1 cellular context compared by ENCODE assay signal in the genomic region with DNA sequence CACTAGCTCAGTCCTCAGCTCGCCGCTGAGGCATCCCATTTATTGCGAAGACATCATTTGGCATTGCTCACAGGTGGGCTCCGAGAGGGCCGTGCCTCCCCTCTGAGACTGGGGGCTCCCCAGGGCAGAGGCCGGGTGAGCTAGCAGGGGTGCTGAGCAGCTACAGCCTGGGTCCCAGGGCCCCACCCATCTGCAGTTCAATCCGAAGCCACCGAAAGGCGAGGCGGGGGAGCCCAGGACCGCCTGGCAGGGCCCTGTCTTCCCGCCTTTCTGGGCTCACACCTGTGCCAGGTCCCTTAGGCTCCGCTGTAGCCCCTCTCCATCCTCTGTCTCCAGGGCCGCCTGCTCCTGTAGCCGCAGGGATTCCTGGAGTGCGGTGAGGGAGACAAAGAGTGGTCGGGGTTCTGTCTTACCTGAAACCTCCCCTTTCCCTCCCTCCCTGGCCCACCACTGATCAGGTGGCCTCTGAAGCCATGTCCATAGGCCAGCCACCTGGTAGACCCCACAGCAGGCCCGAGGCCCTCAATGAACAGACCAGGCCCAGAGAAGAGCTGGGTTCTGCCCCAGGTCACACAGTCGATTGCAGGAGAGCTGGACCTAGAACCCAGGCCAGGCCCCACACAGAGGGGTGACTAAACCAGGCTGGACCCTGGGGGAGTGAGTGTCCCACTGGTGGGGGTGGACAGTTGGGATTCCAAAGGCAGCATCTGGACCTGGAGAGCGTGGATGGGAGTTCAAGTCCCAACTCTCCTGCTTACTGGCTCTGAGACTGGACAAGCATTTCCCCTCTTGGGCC.
A peak's percentile ranks its signal among the peaks of the same experiment; 100 is the strongest.
TF ChIP-seq lines count a peak whose summit lies in the region.

No MANE protein-coding gene starts in this region.

TF ChIP-seq in K562, 482 proteins besides CTCF, POLR2A, EP300 and RAD21 (continued from another document and continues in another):
- TF ChIP-seq, protein P1, sequence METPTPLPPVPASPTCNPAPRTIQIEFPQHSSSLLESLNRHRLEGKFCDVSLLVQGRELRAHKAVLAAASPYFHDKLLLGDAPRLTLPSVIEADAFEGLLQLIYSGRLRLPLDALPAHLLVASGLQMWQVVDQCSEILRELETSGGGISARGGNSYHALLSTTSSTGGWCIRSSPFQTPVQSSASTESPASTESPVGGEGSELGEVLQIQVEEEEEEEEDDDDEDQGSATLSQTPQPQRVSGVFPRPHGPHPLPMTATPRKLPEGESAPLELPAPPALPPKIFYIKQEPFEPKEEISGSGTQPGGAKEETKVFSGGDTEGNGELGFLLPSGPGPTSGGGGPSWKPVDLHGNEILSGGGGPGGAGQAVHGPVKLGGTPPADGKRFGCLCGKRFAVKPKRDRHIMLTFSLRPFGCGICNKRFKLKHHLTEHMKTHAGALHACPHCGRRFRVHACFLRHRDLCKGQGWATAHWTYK (CRISPR knock-in tag; IDR thresholded peaks at IDR 0.05) = 0 out of 2 replicates have a peak, but pooled peaks have one; percentile 48
- TF ChIP-seq, protein P2, sequence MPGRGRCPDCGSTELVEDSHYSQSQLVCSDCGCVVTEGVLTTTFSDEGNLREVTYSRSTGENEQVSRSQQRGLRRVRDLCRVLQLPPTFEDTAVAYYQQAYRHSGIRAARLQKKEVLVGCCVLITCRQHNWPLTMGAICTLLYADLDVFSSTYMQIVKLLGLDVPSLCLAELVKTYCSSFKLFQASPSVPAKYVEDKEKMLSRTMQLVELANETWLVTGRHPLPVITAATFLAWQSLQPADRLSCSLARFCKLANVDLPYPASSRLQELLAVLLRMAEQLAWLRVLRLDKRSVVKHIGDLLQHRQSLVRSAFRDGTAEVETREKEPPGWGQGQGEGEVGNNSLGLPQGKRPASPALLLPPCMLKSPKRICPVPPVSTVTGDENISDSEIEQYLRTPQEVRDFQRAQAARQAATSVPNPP (IDR thresholded peaks at IDR 0.05; ENCODE audit: borderline replicate concordance, insufficient read depth, insufficient read length) = no peak
- TF ChIP-seq FOS (IDR thresholded peaks at IDR 0.05; ENCODE audit: extremely low read depth, insufficient read length) = no peak
- TF ChIP-seq NCOA1 (IDR thresholded peaks at IDR 0.05; ENCODE audit: low read depth) = no peak
- TF ChIP-seq SRF (CRISPR knock-in tag; IDR thresholded peaks at IDR 0.05) = peak in 1 of 2 experiments; percentile 11; a peak in 1 of 4 replicates
- no peak for TF ChIP-seq ELF2 (CRISPR knock-in tag; IDR thresholded peaks at IDR 0.05)
- TF ChIP-seq ZNF3 (CRISPR knock-in tag; IDR thresholded peaks at IDR 0.05) = no peak
- TF ChIP-seq HDAC6 (IDR thresholded peaks at IDR 0.05; ENCODE audit: low read depth, low read length) = no peak
- TF ChIP-seq, protein P3, sequence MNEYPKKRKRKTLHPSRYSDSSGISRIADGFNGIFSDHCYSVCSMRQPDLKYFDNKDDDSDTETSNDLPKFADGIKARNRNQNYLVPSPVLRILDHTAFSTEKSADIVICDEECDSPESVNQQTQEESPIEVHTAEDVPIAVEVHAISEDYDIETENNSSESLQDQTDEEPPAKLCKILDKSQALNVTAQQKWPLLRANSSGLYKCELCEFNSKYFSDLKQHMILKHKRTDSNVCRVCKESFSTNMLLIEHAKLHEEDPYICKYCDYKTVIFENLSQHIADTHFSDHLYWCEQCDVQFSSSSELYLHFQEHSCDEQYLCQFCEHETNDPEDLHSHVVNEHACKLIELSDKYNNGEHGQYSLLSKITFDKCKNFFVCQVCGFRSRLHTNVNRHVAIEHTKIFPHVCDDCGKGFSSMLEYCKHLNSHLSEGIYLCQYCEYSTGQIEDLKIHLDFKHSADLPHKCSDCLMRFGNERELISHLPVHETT (CRISPR knock-in tag; conservative IDR thresholded peaks at IDR 0.05 in 1 of 2, IDR thresholded peaks at IDR 0.05 in 1 of 2) = peak in 1 of 2 experiments; percentile 88; a peak in 1 of 4 replicates
- peak; percentile 34; the same call in 1 of the 2 replicates for TF ChIP-seq ZNF436 (CRISPR knock-in tag; IDR thresholded peaks at IDR 0.05)
- TF ChIP-seq, protein P4, sequence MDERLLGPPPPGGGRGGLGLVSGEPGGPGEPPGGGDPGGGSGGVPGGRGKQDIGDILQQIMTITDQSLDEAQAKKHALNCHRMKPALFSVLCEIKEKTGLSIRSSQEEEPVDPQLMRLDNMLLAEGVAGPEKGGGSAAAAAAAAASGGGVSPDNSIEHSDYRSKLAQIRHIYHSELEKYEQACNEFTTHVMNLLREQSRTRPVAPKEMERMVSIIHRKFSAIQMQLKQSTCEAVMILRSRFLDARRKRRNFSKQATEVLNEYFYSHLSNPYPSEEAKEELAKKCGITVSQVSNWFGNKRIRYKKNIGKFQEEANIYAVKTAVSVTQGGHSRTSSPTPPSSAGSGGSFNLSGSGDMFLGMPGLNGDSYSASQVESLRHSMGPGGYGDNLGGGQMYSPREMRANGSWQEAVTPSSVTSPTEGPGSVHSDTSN (CRISPR knock-in tag; IDR thresholded peaks at IDR 0.05; ENCODE audit: low read depth) = 0 out of 2 replicates have a peak, but pooled peaks have one; percentile 26
- TF ChIP-seq, protein P4 (tag; conservative IDR thresholded peaks at IDR 0.05; ENCODE audit: low read depth) = no peak
- TF ChIP-seq ZNF175 (CRISPR knock-in tag; IDR thresholded peaks at IDR 0.05; ENCODE audit: low read depth) = no peak
- no peak for TF ChIP-seq MAFK (IDR thresholded peaks at IDR 0.05; ENCODE audit: low read length)
- no peak for TF ChIP-seq RBM15 (IDR thresholded peaks at IDR 0.05; ENCODE audit: insufficient read depth, low read length)
- TF ChIP-seq ZNF695 (CRISPR knock-in tag; IDR thresholded peaks at IDR 0.05) = no peak
- 0 out of 2 replicates have a peak, but pooled peaks have one; percentile 20 for TF ChIP-seq ZNF143 (CRISPR knock-in tag; IDR thresholded peaks at IDR 0.05)
- TF ChIP-seq HNRNPK (IDR thresholded peaks at IDR 0.05; ENCODE audit: low read depth, low read length, poor library complexity, severe bottlenecking) = no peak
- peak; percentile 83; the same call in 1 of the 2 replicates for TF ChIP-seq ZNF57 (CRISPR knock-in tag; IDR thresholded peaks at IDR 0.05)
- TF ChIP-seq MECOM (CRISPR knock-in tag; IDR thresholded peaks at IDR 0.05) = no peak
- no peak for TF ChIP-seq ZNF133 (CRISPR knock-in tag; IDR thresholded peaks at IDR 0.05)
- TF ChIP-seq NFATC3 (IDR thresholded peaks at IDR 0.05) = no peak
- TF ChIP-seq JUNB (CRISPR knock-in tag; conservative IDR thresholded peaks at IDR 0.05) = 0 out of 2 replicates have a peak, but pooled peaks have one; percentile 38
- no peak for TF ChIP-seq POLR2H (tag; IDR thresholded peaks at IDR 0.05; ENCODE audit: low read depth)
- no peak for TF ChIP-seq KAT8 (IDR thresholded peaks at IDR 0.05; ENCODE audit: low read depth)
- TF ChIP-seq, protein P5, sequence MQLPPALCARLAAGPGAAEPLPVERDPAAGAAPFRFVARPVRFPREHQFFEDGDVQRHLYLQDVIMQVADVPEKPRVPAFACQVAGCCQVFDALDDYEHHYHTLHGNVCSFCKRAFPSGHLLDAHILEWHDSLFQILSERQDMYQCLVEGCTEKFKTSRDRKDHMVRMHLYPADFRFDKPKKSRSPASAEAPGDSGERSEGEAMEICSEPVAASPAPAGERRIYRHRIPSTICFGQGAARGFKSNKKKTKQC (CRISPR knock-in tag; IDR thresholded peaks at IDR 0.05) = peak; percentile 23; the same call in 1 of the 2 replicates
- TF ChIP-seq, protein P6, sequence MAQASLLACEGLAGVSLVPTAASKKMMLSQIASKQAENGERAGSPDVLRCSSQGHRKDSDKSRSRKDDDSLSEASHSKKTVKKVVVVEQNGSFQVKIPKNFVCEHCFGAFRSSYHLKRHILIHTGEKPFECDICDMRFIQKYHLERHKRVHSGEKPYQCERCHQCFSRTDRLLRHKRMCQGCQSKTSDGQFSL (CRISPR knock-in tag; IDR thresholded peaks at IDR 0.05) = 0 out of 2 replicates have a peak, but pooled peaks have one; percentile 15
- TF ChIP-seq, protein P6 (tag; IDR thresholded peaks at IDR 0.05) = no peak
- TF ChIP-seq, protein P7, sequence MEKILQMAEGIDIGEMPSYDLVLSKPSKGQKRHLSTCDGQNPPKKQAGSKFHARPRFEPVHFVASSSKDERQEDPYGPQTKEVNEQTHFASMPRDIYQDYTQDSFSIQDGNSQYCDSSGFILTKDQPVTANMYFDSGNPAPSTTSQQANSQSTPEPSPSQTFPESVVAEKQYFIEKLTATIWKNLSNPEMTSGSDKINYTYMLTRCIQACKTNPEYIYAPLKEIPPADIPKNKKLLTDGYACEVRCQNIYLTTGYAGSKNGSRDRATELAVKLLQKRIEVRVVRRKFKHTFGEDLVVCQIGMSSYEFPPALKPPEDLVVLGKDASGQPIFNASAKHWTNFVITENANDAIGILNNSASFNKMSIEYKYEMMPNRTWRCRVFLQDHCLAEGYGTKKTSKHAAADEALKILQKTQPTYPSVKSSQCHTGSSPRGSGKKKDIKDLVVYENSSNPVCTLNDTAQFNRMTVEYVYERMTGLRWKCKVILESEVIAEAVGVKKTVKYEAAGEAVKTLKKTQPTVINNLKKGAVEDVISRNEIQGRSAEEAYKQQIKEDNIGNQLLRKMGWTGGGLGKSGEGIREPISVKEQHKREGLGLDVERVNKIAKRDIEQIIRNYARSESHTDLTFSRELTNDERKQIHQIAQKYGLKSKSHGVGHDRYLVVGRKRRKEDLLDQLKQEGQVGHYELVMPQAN (IDR thresholded peaks at IDR 0.05; ENCODE audit: borderline replicate concordance) = no peak
- no peak for TF ChIP-seq NR2C2 (CRISPR knock-in tag; IDR thresholded peaks at IDR 0.05)
- no peak for TF ChIP-seq NR2C2 (tag; IDR thresholded peaks at IDR 0.05)
- TF ChIP-seq SMAD1 (IDR thresholded peaks at IDR 0.05; ENCODE audit: low read depth, low read length, partially characterized antibody) = peak; percentile 19
- no peak for TF ChIP-seq ESRRA (IDR thresholded peaks at IDR 0.05; ENCODE audit: borderline replicate concordance, low read depth)
- no peak for TF ChIP-seq HDAC1 (IDR thresholded peaks at IDR 0.05)
- TF ChIP-seq, protein P8, sequence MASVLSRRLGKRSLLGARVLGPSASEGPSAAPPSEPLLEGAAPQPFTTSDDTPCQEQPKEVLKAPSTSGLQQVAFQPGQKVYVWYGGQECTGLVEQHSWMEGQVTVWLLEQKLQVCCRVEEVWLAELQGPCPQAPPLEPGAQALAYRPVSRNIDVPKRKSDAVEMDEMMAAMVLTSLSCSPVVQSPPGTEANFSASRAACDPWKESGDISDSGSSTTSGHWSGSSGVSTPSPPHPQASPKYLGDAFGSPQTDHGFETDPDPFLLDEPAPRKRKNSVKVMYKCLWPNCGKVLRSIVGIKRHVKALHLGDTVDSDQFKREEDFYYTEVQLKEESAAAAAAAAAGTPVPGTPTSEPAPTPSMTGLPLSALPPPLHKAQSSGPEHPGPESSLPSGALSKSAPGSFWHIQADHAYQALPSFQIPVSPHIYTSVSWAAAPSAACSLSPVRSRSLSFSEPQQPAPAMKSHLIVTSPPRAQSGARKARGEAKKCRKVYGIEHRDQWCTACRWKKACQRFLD (CRISPR knock-in tag; IDR thresholded peaks at IDR 0.05) = no peak
- TF ChIP-seq PHTF2 (CRISPR knock-in tag; IDR thresholded peaks at IDR 0.05) = no peak
- TF ChIP-seq YBX1 (IDR thresholded peaks at IDR 0.05) = no peak
- no peak for TF ChIP-seq SIN3B (IDR thresholded peaks at IDR 0.05; ENCODE audit: low read depth)
- TF ChIP-seq, protein P9, sequence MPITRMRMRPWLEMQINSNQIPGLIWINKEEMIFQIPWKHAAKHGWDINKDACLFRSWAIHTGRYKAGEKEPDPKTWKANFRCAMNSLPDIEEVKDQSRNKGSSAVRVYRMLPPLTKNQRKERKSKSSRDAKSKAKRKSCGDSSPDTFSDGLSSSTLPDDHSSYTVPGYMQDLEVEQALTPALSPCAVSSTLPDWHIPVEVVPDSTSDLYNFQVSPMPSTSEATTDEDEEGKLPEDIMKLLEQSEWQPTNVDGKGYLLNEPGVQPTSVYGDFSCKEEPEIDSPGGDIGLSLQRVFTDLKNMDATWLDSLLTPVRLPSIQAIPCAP (CRISPR knock-in tag; IDR thresholded peaks at IDR 0.05; ENCODE audit: borderline replicate concordance) = no peak
- TF ChIP-seq ELF1 (tag; IDR thresholded peaks at IDR 0.05) = no peak
- TF ChIP-seq NFE2 (IDR thresholded peaks at IDR 0.05; ENCODE audit: low read depth) = no peak
- TF ChIP-seq FOXP1 (CRISPR knock-in tag; IDR thresholded peaks at IDR 0.05) = no peak
- TF ChIP-seq MAZ (CRISPR knock-in tag; conservative IDR thresholded peaks at IDR 0.05 in 1 of 2, IDR thresholded peaks at IDR 0.05 in 1 of 2) = 0 out of 4 replicates have a peak, but pooled peaks of 1 of the 2 experiments have one; percentile 24
- TF ChIP-seq, protein P10, sequence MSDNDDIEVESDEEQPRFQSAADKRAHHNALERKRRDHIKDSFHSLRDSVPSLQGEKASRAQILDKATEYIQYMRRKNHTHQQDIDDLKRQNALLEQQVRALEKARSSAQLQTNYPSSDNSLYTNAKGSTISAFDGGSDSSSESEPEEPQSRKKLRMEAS (CRISPR knock-in tag; IDR thresholded peaks at IDR 0.05) = no peak; the same call in 1 of the 2 replicates
- TF ChIP-seq, protein P11, sequence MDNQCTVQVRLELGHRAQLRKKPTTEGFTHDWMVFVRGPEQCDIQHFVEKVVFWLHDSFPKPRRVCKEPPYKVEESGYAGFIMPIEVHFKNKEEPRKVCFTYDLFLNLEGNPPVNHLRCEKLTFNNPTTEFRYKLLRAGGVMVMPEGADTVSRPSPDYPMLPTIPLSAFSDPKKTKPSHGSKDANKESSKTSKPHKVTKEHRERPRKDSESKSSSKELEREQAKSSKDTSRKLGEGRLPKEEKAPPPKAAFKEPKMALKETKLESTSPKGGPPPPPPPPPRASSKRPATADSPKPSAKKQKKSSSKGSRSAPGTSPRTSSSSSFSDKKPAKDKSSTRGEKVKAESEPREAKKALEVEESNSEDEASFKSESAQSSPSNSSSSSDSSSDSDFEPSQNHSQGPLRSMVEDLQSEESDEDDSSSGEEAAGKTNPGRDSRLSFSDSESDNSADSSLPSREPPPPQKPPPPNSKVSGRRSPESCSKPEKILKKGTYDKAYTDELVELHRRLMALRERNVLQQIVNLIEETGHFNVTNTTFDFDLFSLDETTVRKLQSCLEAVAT (IDR thresholded peaks at IDR 0.05) = no peak
